In the genomic region with DNA sequence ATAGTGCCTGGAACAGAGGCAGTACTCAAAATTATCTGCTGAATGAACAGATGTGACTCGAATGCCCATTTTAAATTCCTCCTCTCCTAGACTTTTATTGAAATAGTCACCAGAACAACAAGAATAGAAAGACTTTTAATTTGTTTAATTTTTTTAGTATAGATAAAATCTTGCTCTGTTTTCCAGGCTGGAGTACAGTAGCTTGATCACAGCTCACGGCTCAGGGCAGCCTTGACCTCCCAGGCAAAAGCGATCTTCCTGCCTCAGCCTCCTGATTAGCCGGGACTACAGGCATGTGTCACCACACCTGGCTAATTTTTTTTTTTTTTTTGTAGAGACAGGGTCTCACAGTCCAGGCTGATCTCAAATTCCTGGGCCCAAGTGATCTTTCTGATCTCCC, we compare ENCODE assay signal across 23 cellular contexts.
"Had no signal": no experiment of that assay in that cellular context is flagged by ENCODE, and none has a peak within 500 bp of the region (broad histone marks: within the 10 kb centered on the region; RNA-seq: fewer than 3 reads in every experiment).

No MANE protein-coding gene starts in this region.

- H3K9me3 ChIP-seq: colonic mucosa, esophagus muscularis mucosa, gastrocnemius medialis had no signal

- H3K4me3 ChIP-seq: colonic mucosa, coronary artery, dorsolateral prefrontal cortex, esophagus muscularis mucosa, esophagus squamous epithelium, gastrocnemius medialis, gastroesophageal sphincter, heart left ventricle, heart right ventricle had no signal

- ATAC-seq: effector memory CD8-positive, alpha-beta T cell; esophagus mucosa; foreskin keratinocyte; gastrocnemius medialis; gastroesophageal sphincter; heart left ventricle; heart right ventricle had no signal

- H3K4me1 ChIP-seq: colonic mucosa, esophagus muscularis mucosa, esophagus squamous epithelium, foreskin keratinocyte, gastrocnemius medialis, gastroesophageal sphincter, heart left ventricle, heart right ventricle had no signal

- H3K27ac ChIP-seq: colonic mucosa, coronary artery, epithelial cell of prostate, esophagus muscularis mucosa, esophagus squamous epithelium, foreskin keratinocyte, gastrocnemius medialis, gastroesophageal sphincter, heart left ventricle, heart right ventricle had no signal

- H3K27me3 ChIP-seq: colonic mucosa, esophagus muscularis mucosa, esophagus squamous epithelium, foreskin keratinocyte, gastrocnemius medialis, gastroesophageal sphincter, heart left ventricle, heart right ventricle had no signal

- DNase-seq: colonic mucosa; cortex of kidney; dermis blood vessel endothelial cell; dorsolateral prefrontal cortex; effector CD4-positive, alpha-beta T cell; effector CD8-positive, alpha-beta T cell; effector memory CD4-positive, alpha-beta T cell; effector memory CD8-positive, alpha-beta T cell; endodermal cell; erythroblast; esophagus squamous epithelium; foreskin keratinocyte; foreskin melanocyte; gastrocnemius medialis; glutamatergic neuron; heart left ventricle; heart right ventricle; hippocampal formation had no signal

- H3K36me3 ChIP-seq: colonic mucosa, esophagus muscularis mucosa, esophagus squamous epithelium, gastrocnemius medialis, gastroesophageal sphincter, heart left ventricle, heart right ventricle had no signal
